17 cellular contexts compared by ENCODE assay signal in genomic region chr19:34386645-34387445, GRCh38.
"Had no signal": no experiment of that assay in that cellular context is flagged by ENCODE, and none has a peak within 500 bp of the region (broad histone marks: within the 10 kb centered on the region; RNA-seq: fewer than 3 reads in every experiment).

No MANE protein-coding gene starts in this region.

- H3K4me3 ChIP-seq: ascending aorta, breast epithelium, lung, tibial nerve, vagina had no signal

- H3K27ac ChIP-seq: ascending aorta, breast epithelium, epithelial cell of prostate, tibial nerve, vagina had no signal

- H3K4me1 Mint-ChIP-seq: immature natural killer cell had no signal

- H3K27me3 Mint-ChIP-seq: dendritic cell treated with granulocyte-macrophage colony-stimulating factor and Interleukin-4, amounts not matched to agents 40 ng/mL and 50 ng/mL, for 4 days; stimulated activated memory B cell treated with anti-CD40 and anti-IgM and Interleukin-4, amounts not matched to agents 10 μg/mL and 1 μg/mL and 100 μg/mL, for 72 hours had no signal

- H3K4me1 ChIP-seq: ascending aorta, breast epithelium, tibial nerve, vagina had no signal

- ATAC-seq: left cardiac atrium; stimulated activated memory B cell treated with anti-CD40 and anti-IgM and Interleukin-4, amounts not matched to agents 10 μg/mL and 1 μg/mL and 100 μg/mL, for 72 hours had no signal

- H3K27me3 ChIP-seq: ascending aorta, breast epithelium, tibial nerve, vagina had no signal

- H3K27ac Mint-ChIP-seq: dendritic cell treated with granulocyte-macrophage colony-stimulating factor and Interleukin-4, amounts not matched to agents 40 ng/mL and 50 ng/mL, for 4 days; stimulated activated memory B cell treated with anti-CD40 and anti-IgM and Interleukin-4, amounts not matched to agents 10 μg/mL and 1 μg/mL and 100 μg/mL, for 72 hours had no signal

- H3K9me3 Mint-ChIP-seq: activated T-cell treated with anti-CD3 and anti-CD28 coated beads, Interleukin-2, amount 50 U/mL, for 4 hours; dendritic cell treated with granulocyte-macrophage colony-stimulating factor and Interleukin-4, amounts not matched to agents 40 ng/mL and 50 ng/mL, for 4 days; immature natural killer cell; stimulated activated memory B cell treated with anti-CD40 and anti-IgM and Interleukin-4, amounts not matched to agents 10 μg/mL and 1 μg/mL and 100 μg/mL, for 72 hours had no signal

- H3K9me3 ChIP-seq: ascending aorta, breast epithelium, tibial nerve, vagina had no signal

- H3K4me3 Mint-ChIP-seq: activated T-cell treated with anti-CD3 and anti-CD28 coated beads, Interleukin-2, amount 50 U/mL, for 4 hours; dendritic cell treated with granulocyte-macrophage colony-stimulating factor and Interleukin-4, amounts not matched to agents 40 ng/mL and 50 ng/mL, for 4 days; immature natural killer cell; stimulated activated memory B cell treated with anti-CD40 and anti-IgM and Interleukin-4, amounts not matched to agents 10 μg/mL and 1 μg/mL and 100 μg/mL, for 72 hours had no signal

- H3K36me3 ChIP-seq: breast epithelium had no signal

- DNase-seq: activated gamma-delta T cell; activated T-cell treated with anti-CD3 and anti-CD28 coated beads, Interleukin-2, amount 50 U/mL, for 4 hours; foreskin melanocyte; head of caudate nucleus; immature natural killer cell; left cardiac atrium; retina; substantia nigra; T-helper 9 cell had no signal
